8 cellular contexts compared by ENCODE assay signal in genomic region chr20:36439040-36439730, GRCh38.
DNase-seq lines count a peak whose midpoint lies in the region; ATAC-seq and TF ChIP-seq lines count a peak whose summit lies in the region.

No MANE protein-coding gene starts in this region.

- no peak overlapping the region for H3K4me3 Mint-ChIP-seq in Calu3 (ENCODE audit: low read depth, unreplicated experiment)

- H3K36me3 Mint-ChIP-seq in Calu3 (ENCODE audit: insufficient read depth, unreplicated experiment) = no peaks in the 10 kb centered on the region

- peak; percentile 89 for DNase-seq in Calu3
- peak; percentile 82 for DNase-seq in HuH-7.5 (ENCODE audit: low spot score)
- DNase-seq in SHP77 treated with DMSO at 0.1 percent for 48 hours (lab: John Stamatoyannopoulos, UW) = peak; percentile 31
- DNase-seq in activated naive CD4-positive, alpha-beta T cell (lab: John Stamatoyannopoulos, UW) = peak; percentile 16 to 59 (median 34)
- peak; percentile 66 for DNase-seq in glomerular visceral epithelial cell (ENCODE audit: extremely low spot score)
- peak; percentile 89 for DNase-seq in posterior vena cava (ENCODE audit: low spot score)

- H3K27me3 Mint-ChIP-seq in Calu3 (ENCODE audit: unreplicated experiment) = peaks cover 32% of the 10 kb centered on the region

- CTCF ChIA-PET in Calu3 (lab: Charles Lee) = interaction anchor here (0.5 to 2.8 kb wide), 16 partner anchors 8 to 670 kb away, joined by 3 to 22 read pairs (median 3); partner anchors contain the start of gene AAR2

- BruUV-seq in Calu3 (replicated peaks; lab: Mats Ljungman, UMichigan) = no TSS peak

- no peak overlapping the region for H3K27ac Mint-ChIP-seq in Calu3 (ENCODE audit: unreplicated experiment)

- ATAC-seq in HG03095 (IDR thresholded peaks at IDR 0.05; ENCODE audit: unreplicated experiment) = no peak
- no peak for ATAC-seq in GM19023 (IDR thresholded peaks at IDR 0.05; ENCODE audit: unreplicated experiment)

- no peaks in the 10 kb centered on the region for H3K9me3 Mint-ChIP-seq in Calu3 (ENCODE audit: low read depth, unreplicated experiment)

- intact Hi-C loops in Calu3 (cut with micrococcal nuclease; ENCODE audit: unreplicated experiment) = loop anchor here (1.0 to 10.0 kb wide), 4 partner anchors 166 to 444 kb away; no protein-coding TSS in a partner anchor
- intact Hi-C loops in posterior vena cava (cut with DNase I) = loop anchor here in 1 of 2 donors (5.0 kb wide), 1 partner anchor 227 kb away; no protein-coding TSS in a partner anchor

- TF ChIP-seq CTCF in Calu3 (IDR thresholded peaks at IDR 0.05; ENCODE audit: unreplicated experiment) = peak; percentile 99

- no peaks in the 10 kb centered on the region for H3K4me1 Mint-ChIP-seq in Calu3 (ENCODE audit: low read depth, unreplicated experiment)

Comparison
In these comparisons a context has a peak if more than half of its experiments do, and no peak if none do; other contexts are left out.
1. DNase-seq: peak in every context shown above with its lines; median percentile 89 in Calu3; 89 in posterior vena cava; 82 in HuH-7.5; 66 in glomerular visceral epithelial cell; 34 in activated naive CD4-positive, alpha-beta T cell; 31 in SHP77 treated with DMSO at 0.1 percent for 48 hours.